Comparison of ENCODE assay signal across 30 cellular contexts in genomic region chr4:180589575-180589974, GRCh38.
"Had no signal": no experiment of that assay in that cellular context is flagged by ENCODE, and none has a peak within 500 bp of the region (broad histone marks: within the 10 kb centered on the region; RNA-seq: fewer than 3 reads in every experiment).

No MANE protein-coding gene starts in this region.

- FAIRE-seq: islet of Langerhans, kidney, pancreas, urothelium cell line had no signal

- H3K4me3 ChIP-seq: left lung, lower lobe of right lung, pancreas, prostate gland, skin epidermis, suprapubic skin, thoracic aorta, tibial artery, upper lobe of right lung had no signal

- H3K4me1 ChIP-seq: left lung, lower lobe of right lung, pancreas, prostate gland, suprapubic skin, tibial artery, upper lobe of right lung had no signal

- DNase-seq: hippocampal formation; immature natural killer cell; kidney; left colon; left lung; lower lobe of right lung; mammary epithelial cell; mesenchymal stem cell; naive thymus-derived CD8-positive, alpha-beta T cell; nucleus accumbens; pancreas; retina; right cardiac atrium; stimulated activated CD4-positive, alpha-beta T cell treated with anti-CD3 and anti-CD28 coated beads, Interleukin-12 subunit alpha, Interleukin-12 subunit beta, amount 100 ng/mL, for 4 hours; stimulated activated CD4-positive, alpha-beta T cell treated with anti-CD3 and anti-CD28 coated beads, Interleukin-4, amount 100 ng/mL, for 24 hours; stimulated activated naive CD4-positive, alpha-beta T cell; tibial artery; trophoblast cell; upper lobe of right lung had no signal

- H3K4me1 Mint-ChIP-seq: immature natural killer cell; nephron; neural crest cell; stimulated activated effector memory CD8-positive, alpha-beta T cell treated with anti-CD3 and anti-CD28 coated beads, Interleukin-12 subunit alpha, Interleukin-12 subunit beta, amount 100 ng/mL, for 72 hours had no signal

- H3K27me3 ChIP-seq: left lung, pancreas, suprapubic skin, tibial artery, upper lobe of right lung had no signal

- ATAC-seq: left colon; left lung; lower lobe of right lung; naive thymus-derived CD8-positive, alpha-beta T cell; pancreas; right cardiac atrium; sciatic nerve; stimulated activated effector memory CD8-positive, alpha-beta T cell treated with anti-CD3 and anti-CD28 coated beads, Interleukin-12 subunit alpha, Interleukin-12 subunit beta, amount 100 ng/mL, for 72 hours; upper lobe of right lung had no signal

- H3K27ac Mint-ChIP-seq: immature natural killer cell; naive thymus-derived CD8-positive, alpha-beta T cell; nephron; stimulated activated effector memory CD8-positive, alpha-beta T cell treated with anti-CD3 and anti-CD28 coated beads, Interleukin-12 subunit alpha, Interleukin-12 subunit beta, amount 100 ng/mL, for 72 hours; stimulated activated naive CD8-positive, alpha-beta T cell treated with anti-CD3 and anti-CD28 coated beads, Interleukin-15, Interleukin-2, amounts not matched to agents 100 ng/mL and 50 ng/mL, for 24 hours had no signal

- H3K27me3 Mint-ChIP-seq: naive thymus-derived CD8-positive, alpha-beta T cell; stimulated activated naive CD8-positive, alpha-beta T cell treated with anti-CD3 and anti-CD28 coated beads, Interleukin-15, Interleukin-2, amounts not matched to agents 100 ng/mL and 50 ng/mL, for 24 hours had no signal

- H3K9me3 Mint-ChIP-seq: nephron; neural crest cell; stimulated activated naive CD8-positive, alpha-beta T cell treated with anti-CD3 and anti-CD28 coated beads, Interleukin-15, Interleukin-2, amounts not matched to agents 100 ng/mL and 50 ng/mL, for 24 hours had no signal

- H3K4me3 Mint-ChIP-seq: immature natural killer cell; naive thymus-derived CD8-positive, alpha-beta T cell; nephron; neural crest cell; stimulated activated effector memory CD8-positive, alpha-beta T cell treated with anti-CD3 and anti-CD28 coated beads, Interleukin-12 subunit alpha, Interleukin-12 subunit beta, amount 100 ng/mL, for 72 hours; stimulated activated naive CD8-positive, alpha-beta T cell treated with anti-CD3 and anti-CD28 coated beads, Interleukin-15, Interleukin-2, amounts not matched to agents 100 ng/mL and 50 ng/mL, for 24 hours had no signal

- H3K9me3 ChIP-seq: left lung, lower lobe of right lung, pancreas, prostate gland, suprapubic skin, thoracic aorta, tibial artery, upper lobe of right lung had no signal

- H3K36me3 ChIP-seq: left lung, lower lobe of right lung, pancreas, prostate gland, suprapubic skin, thoracic aorta, tibial artery, upper lobe of right lung had no signal

- H3K27ac ChIP-seq: left lung, lower lobe of right lung, pancreas, prostate gland, skin epidermis, suprapubic skin, thoracic aorta, tibial artery, upper lobe of right lung had no signal

- H3K36me3 Mint-ChIP-seq: immature natural killer cell; naive thymus-derived CD8-positive, alpha-beta T cell; stimulated activated effector memory CD8-positive, alpha-beta T cell treated with anti-CD3 and anti-CD28 coated beads, Interleukin-12 subunit alpha, Interleukin-12 subunit beta, amount 100 ng/mL, for 72 hours had no signal
